26 cellular contexts compared by ENCODE assay signal in the genomic region with DNA sequence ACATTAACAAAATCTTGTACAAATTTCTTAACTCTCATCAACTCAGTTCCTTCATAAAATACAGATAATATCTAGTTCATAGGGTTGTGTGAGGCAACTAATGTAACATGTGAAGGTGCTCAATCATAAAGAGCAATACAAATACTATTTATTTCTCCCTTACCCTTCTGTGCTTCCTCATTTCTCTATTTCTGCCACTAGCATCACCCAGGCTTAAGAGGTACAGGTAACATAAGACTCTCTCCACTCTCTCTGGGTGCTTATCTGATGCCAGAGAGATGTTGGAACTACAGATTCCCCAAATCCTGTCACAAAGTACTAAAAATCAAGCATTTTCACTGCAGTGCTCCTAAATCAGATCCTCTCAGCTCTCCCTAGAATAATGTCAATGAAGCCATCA.
"Had no signal": no experiment of that assay in that cellular context is flagged by ENCODE, and none has a peak within 500 bp of the region (broad histone marks: within the 10 kb centered on the region; RNA-seq: fewer than 3 reads in every experiment).

No MANE protein-coding gene starts in this region.

- H3K27ac Mint-ChIP-seq: dendritic cell treated with granulocyte-macrophage colony-stimulating factor and Interleukin-4, amounts not matched to agents 40 ng/mL and 50 ng/mL, for 4 days; effector memory CD8-positive, alpha-beta T cell; endodermal cell had no signal

- DNase-seq: colonic mucosa; cortex of kidney; dermis blood vessel endothelial cell; dorsolateral prefrontal cortex; effector CD4-positive, alpha-beta T cell; effector CD8-positive, alpha-beta T cell; effector memory CD4-positive, alpha-beta T cell; effector memory CD8-positive, alpha-beta T cell; endodermal cell; erythroblast; esophagus squamous epithelium; foreskin fibroblast; foreskin keratinocyte; foreskin melanocyte; glutamatergic neuron; head of caudate nucleus; heart left ventricle; heart right ventricle had no signal

- H3K4me3 Mint-ChIP-seq: dendritic cell treated with granulocyte-macrophage colony-stimulating factor and Interleukin-4, amounts not matched to agents 40 ng/mL and 50 ng/mL, for 4 days; effector memory CD8-positive, alpha-beta T cell; endodermal cell had no signal

- FAIRE-seq: colon, endothelial cell of umbilical vein had no signal

- H3K27ac ChIP-seq: colonic mucosa, coronary artery, dorsolateral prefrontal cortex, epithelial cell of prostate, esophagus muscularis mucosa, esophagus squamous epithelium, foreskin keratinocyte, gastroesophageal sphincter, heart left ventricle, heart right ventricle had no signal

- H3K27me3 ChIP-seq: colonic mucosa, dorsolateral prefrontal cortex, esophagus muscularis mucosa, esophagus squamous epithelium, foreskin keratinocyte, gastroesophageal sphincter, heart left ventricle, heart right ventricle had no signal

- H3K9me3 ChIP-seq: colonic mucosa, esophagus muscularis mucosa, esophagus squamous epithelium, gastroesophageal sphincter, heart left ventricle, heart right ventricle had no signal

- H3K4me3 ChIP-seq: colonic mucosa, coronary artery, dorsolateral prefrontal cortex, esophagus muscularis mucosa, esophagus squamous epithelium, gastroesophageal sphincter, heart left ventricle, heart right ventricle had no signal

- H3K27me3 Mint-ChIP-seq: dendritic cell treated with granulocyte-macrophage colony-stimulating factor and Interleukin-4, amounts not matched to agents 40 ng/mL and 50 ng/mL, for 4 days; effector memory CD8-positive, alpha-beta T cell had no signal

- H3K4me1 Mint-ChIP-seq: endodermal cell had no signal

- ATAC-seq: effector memory CD8-positive, alpha-beta T cell; esophagus mucosa; foreskin keratinocyte; gastroesophageal sphincter; heart left ventricle; heart right ventricle had no signal

- H3K36me3 ChIP-seq: colonic mucosa, esophagus muscularis mucosa, esophagus squamous epithelium, gastroesophageal sphincter, heart left ventricle, heart right ventricle had no signal

- H3K4me1 ChIP-seq: colonic mucosa, esophagus squamous epithelium, foreskin keratinocyte, gastroesophageal sphincter, heart left ventricle, heart right ventricle had no signal

- H3K9me3 Mint-ChIP-seq: dendritic cell treated with granulocyte-macrophage colony-stimulating factor and Interleukin-4, amounts not matched to agents 40 ng/mL and 50 ng/mL, for 4 days; endodermal cell had no signal
